8 cellular contexts compared by ENCODE assay signal in genomic region chr6:3990692-3991491, GRCh38.
DNase-seq lines count a peak whose midpoint lies in the region; ATAC-seq and TF ChIP-seq lines count a peak whose summit lies in the region.

No MANE protein-coding gene starts in this region.

- peak; percentile 96 for TF ChIP-seq CTCF in GM12864 (IDR thresholded peaks at IDR 0.05; ENCODE audit: low read depth, low read length, missing control alignments)
- peak; percentile 39 to 93 (median 84) for TF ChIP-seq CTCF in dorsolateral prefrontal cortex (IDR thresholded peaks at IDR 0.05 in 54 of 56, conservative IDR thresholded peaks at IDR 0.05 in 2 of 56; ENCODE audit: low read depth in 1 of 56, partially characterized antibody in 56 of 56)
- peak; percentile 77 for TF ChIP-seq CTCF in lung (IDR thresholded peaks at IDR 0.05; ENCODE audit: control extremely low read depth, extremely low read depth)

- no peaks in the 10 kb centered on the region for H3K27me3 ChIP-seq in dorsolateral prefrontal cortex
- no peaks in the 10 kb centered on the region for H3K27me3 ChIP-seq in lung (ENCODE audit: control insufficient read depth, insufficient read depth)

- peaks cover 0 to 5% of the 10 kb centered on the region in 2 donors for H3K4me1 ChIP-seq in lung (ENCODE audit: control insufficient read depth in 2 of 2, insufficient read depth in 2 of 2, low read length in 2 of 2)

- no peaks in the 10 kb centered on the region for H3K36me3 ChIP-seq in lung (ENCODE audit: control insufficient read depth in 2 of 2, insufficient read depth in 2 of 2, low read length in 2 of 2)

- peak overlapping the region in 44 of 59 donors; percentile 9 to 83 (median 67) for H3K27ac ChIP-seq in dorsolateral prefrontal cortex
- H3K27ac ChIP-seq in lung (ENCODE audit: low read depth in 1 of 2, low read length in 1 of 2): peak overlapping the region in 1 of 2 donors; percentile 11

- WGBS in lung, 2 donors: 27 to 30% methylated on average over 21 of the region's 21 CpGs

- ATAC-seq in HG03108 (IDR thresholded peaks at IDR 0.05; ENCODE audit: unreplicated experiment): peak; percentile 84
- ATAC-seq in lung (ENCODE audit: insufficient read depth, low FRiP score): peak; percentile 85
- ATAC-seq in GM21737 (IDR thresholded peaks at IDR 0.05; ENCODE audit: unreplicated experiment): no peak

- DNase-seq in GM12864 (ENCODE audit: low read depth): peak; percentile 19
- DNase-seq in NCI-H524 (lab: John Stamatoyannopoulos, UW): peak; percentile 54 to 83
- DNase-seq in activated CD4-positive, alpha-beta T cell treated with anti-CD3 and anti-CD28 coated beads, Interleukin-2, amount 50 U/mL, for 24 hours (ENCODE audit: low read depth in 1 of 2, low spot score in 1 of 2): peak; percentile 46 to 64
- peak; percentile 77 to 91 (median 87) for DNase-seq in dorsolateral prefrontal cortex
- DNase-seq in lung (ENCODE audit: low spot score): peak; percentile 90
- peak; percentile 63 to 70 for DNase-seq in stimulated activated CD4-positive, alpha-beta T cell treated with anti-CD3 and anti-CD28 coated beads, Interleukin-4, amount 100 ng/mL, for 4 hours

- intact Hi-C loops in dorsolateral prefrontal cortex (cut with DNase I): loop anchor here (2.0 to 10.0 kb wide), 6 partner anchors 104 to 716 kb away; partner anchors contain the start of gene FAM50B (in 1 of the 2)

- H3K4me3 ChIP-seq in GM12864 (ENCODE audit: low read depth, low read length): no peak overlapping the region
- H3K4me3 ChIP-seq in dorsolateral prefrontal cortex: peak overlapping the region; percentile 36 to 72 (median 59)
- H3K4me3 ChIP-seq in lung: no peak overlapping the region

- no peaks in the 10 kb centered on the region for H3K9me3 ChIP-seq in lung (ENCODE audit: control insufficient read depth in 2 of 2, insufficient read depth in 1 of 2, low read length in 1 of 2)

Comparison
In these comparisons a context has a peak if more than half of its experiments do, and no peak if none do; other contexts are left out.
1. DNase-seq: peak in every context shown above with its lines; median percentile 90 in lung; 87 in dorsolateral prefrontal cortex; 68 in NCI-H524; 66 in stimulated activated CD4-positive, alpha-beta T cell treated with anti-CD3 and anti-CD28 coated beads, Interleukin-4, amount 100 ng/mL, for 4 hours; 55 in activated CD4-positive, alpha-beta T cell treated with anti-CD3 and anti-CD28 coated beads, Interleukin-2, amount 50 U/mL, for 24 hours; 19 in GM12864.
2. H3K4me3 ChIP-seq: peak in dorsolateral prefrontal cortex (59 of 59); none in GM12864 (single experiment) and lung (single experiment).
3. Peak in every context shown above with its lines, with median percentiles within 50 percentile points of each other: CTCF ChIP-seq.